ENCODE assay signal across 3 cellular contexts in genomic region chr19:4380254-4380727, GRCh38.
TF ChIP-seq lines count a peak whose summit lies in the region.

No MANE protein-coding gene starts in this region.

TF ChIP-seq in SK-N-SH, 30 proteins besides CTCF, POLR2A, EP300 and RAD21 (continues in another document):
- TF ChIP-seq TAF1 (IDR thresholded peaks at IDR 0.05; ENCODE audit: borderline replicate concordance, low read depth, low read length) = no peak
- no peak for TF ChIP-seq REST (IDR thresholded peaks at IDR 0.05; ENCODE audit: low read depth, low read length)
- TF ChIP-seq, protein P1, sequence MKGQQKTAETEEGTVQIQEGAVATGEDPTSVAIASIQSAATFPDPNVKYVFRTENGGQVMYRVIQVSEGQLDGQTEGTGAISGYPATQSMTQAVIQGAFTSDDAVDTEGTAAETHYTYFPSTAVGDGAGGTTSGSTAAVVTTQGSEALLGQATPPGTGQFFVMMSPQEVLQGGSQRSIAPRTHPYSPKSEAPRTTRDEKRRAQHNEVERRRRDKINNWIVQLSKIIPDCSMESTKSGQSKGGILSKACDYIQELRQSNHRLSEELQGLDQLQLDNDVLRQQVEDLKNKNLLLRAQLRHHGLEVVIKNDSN (IDR thresholded peaks at IDR 0.05; ENCODE audit: borderline replicate concordance, low read depth) = no peak
- no peak for TF ChIP-seq FOXJ3 (CRISPR knock-in tag; IDR thresholded peaks at IDR 0.05)
- TF ChIP-seq RXRA (IDR thresholded peaks at IDR 0.05; ENCODE audit: borderline replicate concordance, low read depth) = no peak
- no peak for TF ChIP-seq ELF1 (IDR thresholded peaks at IDR 0.05)
- TF ChIP-seq, protein P2, sequence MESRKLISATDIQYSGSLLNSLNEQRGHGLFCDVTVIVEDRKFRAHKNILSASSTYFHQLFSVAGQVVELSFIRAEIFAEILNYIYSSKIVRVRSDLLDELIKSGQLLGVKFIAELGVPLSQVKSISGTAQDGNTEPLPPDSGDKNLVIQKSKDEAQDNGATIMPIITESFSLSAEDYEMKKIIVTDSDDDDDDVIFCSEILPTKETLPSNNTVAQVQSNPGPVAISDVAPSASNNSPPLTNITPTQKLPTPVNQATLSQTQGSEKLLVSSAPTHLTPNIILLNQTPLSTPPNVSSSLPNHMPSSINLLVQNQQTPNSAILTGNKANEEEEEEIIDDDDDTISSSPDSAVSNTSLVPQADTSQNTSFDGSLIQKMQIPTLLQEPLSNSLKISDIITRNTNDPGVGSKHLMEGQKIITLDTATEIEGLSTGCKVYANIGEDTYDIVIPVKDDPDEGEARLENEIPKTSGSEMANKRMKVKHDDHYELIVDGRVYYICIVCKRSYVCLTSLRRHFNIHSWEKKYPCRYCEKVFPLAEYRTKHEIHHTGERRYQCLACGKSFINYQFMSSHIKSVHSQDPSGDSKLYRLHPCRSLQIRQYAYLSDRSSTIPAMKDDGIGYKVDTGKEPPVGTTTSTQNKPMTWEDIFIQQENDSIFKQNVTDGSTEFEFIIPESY (IDR thresholded peaks at IDR 0.05; ENCODE audit: borderline replicate concordance, low read depth) = no peak
- TF ChIP-seq, protein P3, sequence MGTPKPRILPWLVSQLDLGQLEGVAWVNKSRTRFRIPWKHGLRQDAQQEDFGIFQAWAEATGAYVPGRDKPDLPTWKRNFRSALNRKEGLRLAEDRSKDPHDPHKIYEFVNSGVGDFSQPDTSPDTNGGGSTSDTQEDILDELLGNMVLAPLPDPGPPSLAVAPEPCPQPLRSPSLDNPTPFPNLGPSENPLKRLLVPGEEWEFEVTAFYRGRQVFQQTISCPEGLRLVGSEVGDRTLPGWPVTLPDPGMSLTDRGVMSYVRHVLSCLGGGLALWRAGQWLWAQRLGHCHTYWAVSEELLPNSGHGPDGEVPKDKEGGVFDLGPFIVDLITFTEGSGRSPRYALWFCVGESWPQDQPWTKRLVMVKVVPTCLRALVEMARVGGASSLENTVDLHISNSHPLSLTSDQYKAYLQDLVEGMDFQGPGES (IDR thresholded peaks at IDR 0.05; ENCODE audit: low read depth, low read length) = no peak
- no peak for TF ChIP-seq POLR2AphosphoS5 (IDR thresholded peaks at IDR 0.05; ENCODE audit: low read depth, low read length)
- no peak for TF ChIP-seq RCOR1 (IDR thresholded peaks at IDR 0.05; ENCODE audit: low read length)
- TF ChIP-seq MXI1 (IDR thresholded peaks at IDR 0.05; ENCODE audit: low read depth, low read length) = no peak

TF ChIP-seq in SK-N-SH treated with all-trans-retinoic acid at 6 μM for 48 hours, 23 proteins besides CTCF, POLR2A, EP300 and RAD21:
- TF ChIP-seq GLIS3 (CRISPR knock-in tag; IDR thresholded peaks at IDR 0.05) = no peak
- no peak for TF ChIP-seq BACH2 (CRISPR knock-in tag; IDR thresholded peaks at IDR 0.05; ENCODE audit: borderline replicate concordance)
- TF ChIP-seq TCF4 (CRISPR knock-in tag; IDR thresholded peaks at IDR 0.05; ENCODE audit: borderline replicate concordance) = no peak
- no peak for TF ChIP-seq ARNTL (CRISPR knock-in tag; IDR thresholded peaks at IDR 0.05; ENCODE audit: borderline replicate concordance, low read depth)
- TF ChIP-seq, protein P4, sequence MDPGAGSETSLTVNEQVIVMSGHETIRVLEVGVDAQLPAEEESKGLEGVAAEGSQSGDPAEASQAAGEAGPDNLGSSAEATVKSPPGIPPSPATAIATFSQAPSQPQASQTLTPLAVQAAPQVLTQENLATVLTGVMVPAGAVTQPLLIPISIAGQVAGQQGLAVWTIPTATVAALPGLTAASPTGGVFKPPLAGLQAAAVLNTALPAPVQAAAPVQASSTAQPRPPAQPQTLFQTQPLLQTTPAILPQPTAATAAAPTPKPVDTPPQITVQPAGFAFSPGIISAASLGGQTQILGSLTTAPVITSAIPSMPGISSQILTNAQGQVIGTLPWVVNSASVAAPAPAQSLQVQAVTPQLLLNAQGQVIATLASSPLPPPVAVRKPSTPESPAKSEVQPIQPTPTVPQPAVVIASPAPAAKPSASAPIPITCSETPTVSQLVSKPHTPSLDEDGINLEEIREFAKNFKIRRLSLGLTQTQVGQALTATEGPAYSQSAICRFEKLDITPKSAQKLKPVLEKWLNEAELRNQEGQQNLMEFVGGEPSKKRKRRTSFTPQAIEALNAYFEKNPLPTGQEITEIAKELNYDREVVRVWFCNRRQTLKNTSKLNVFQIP (CRISPR knock-in tag; IDR thresholded peaks at IDR 0.05; ENCODE audit: borderline replicate concordance, low read depth) = no peak
- TF ChIP-seq ZFP30 (CRISPR knock-in tag; IDR thresholded peaks at IDR 0.05) = no peak
- TF ChIP-seq TOX (CRISPR knock-in tag; IDR thresholded peaks at IDR 0.05; ENCODE audit: borderline replicate concordance) = no peak
- TF ChIP-seq ZFP3 (CRISPR knock-in tag; IDR thresholded peaks at IDR 0.05) = no peak
- TF ChIP-seq ZC3H10 (CRISPR knock-in tag; IDR thresholded peaks at IDR 0.05) = no peak
- no peak for TF ChIP-seq CREB5 (CRISPR knock-in tag; IDR thresholded peaks at IDR 0.05; ENCODE audit: low read depth)

TF ChIP-seq in GM12878, 131 proteins besides CTCF, POLR2A, EP300 and RAD21:
- TF ChIP-seq EED (IDR thresholded peaks at IDR 0.05; ENCODE audit: low read depth) = peak; percentile 61; the same call in 1 of the 2 replicates
- TF ChIP-seq BHLHE40 (IDR thresholded peaks at IDR 0.05; ENCODE audit: borderline replicate concordance in 1 of 2, low read depth in 2 of 2, low read length in 1 of 2) = 0 out of 4 replicates have a peak, but pooled peaks of 1 of the 2 experiments have one; percentile 23
- TF ChIP-seq CREB1 (IDR thresholded peaks at IDR 0.05; ENCODE audit: low read depth) = 0 out of 2 replicates have a peak, but pooled peaks have one; percentile 0
- peak; percentile 90 for TF ChIP-seq PKNOX1 (IDR thresholded peaks at IDR 0.05)
- TF ChIP-seq IKZF2 (IDR thresholded peaks at IDR 0.05) = peak; percentile 15 to 40; a peak in 2 of 4 replicates
- TF ChIP-seq FOS (IDR thresholded peaks at IDR 0.05; ENCODE audit: borderline replicate concordance, extremely low read depth, insufficient read length) = no peak
- peak; percentile 37 for TF ChIP-seq MTA2 (IDR thresholded peaks at IDR 0.05; ENCODE audit: low read depth)
- TF ChIP-seq NBN (IDR thresholded peaks at IDR 0.05) = peak; percentile 8; the same call in 1 of the 2 replicates
- TF ChIP-seq RUNX3 (IDR thresholded peaks at IDR 0.05; ENCODE audit: low read length) = peak; percentile 18; the same call in 1 of the 2 replicates
- TF ChIP-seq LARP7 (IDR thresholded peaks at IDR 0.05) = peak; percentile 4; the same call in 1 of the 2 replicates
- TF ChIP-seq, protein P5, sequence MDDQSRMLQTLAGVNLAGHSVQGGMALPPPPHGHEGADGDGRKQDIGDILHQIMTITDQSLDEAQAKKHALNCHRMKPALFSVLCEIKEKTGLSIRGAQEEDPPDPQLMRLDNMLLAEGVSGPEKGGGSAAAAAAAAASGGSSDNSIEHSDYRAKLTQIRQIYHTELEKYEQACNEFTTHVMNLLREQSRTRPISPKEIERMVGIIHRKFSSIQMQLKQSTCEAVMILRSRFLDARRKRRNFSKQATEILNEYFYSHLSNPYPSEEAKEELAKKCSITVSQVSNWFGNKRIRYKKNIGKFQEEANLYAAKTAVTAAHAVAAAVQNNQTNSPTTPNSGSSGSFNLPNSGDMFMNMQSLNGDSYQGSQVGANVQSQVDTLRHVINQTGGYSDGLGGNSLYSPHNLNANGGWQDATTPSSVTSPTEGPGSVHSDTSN (IDR thresholded peaks at IDR 0.05; ENCODE audit: insufficient replicate concordance, low read depth, low read length) = peak; percentile 71
- no peak for TF ChIP-seq CREM (IDR thresholded peaks at IDR 0.05; ENCODE audit: low read depth)
- no peak for TF ChIP-seq SKIL (IDR thresholded peaks at IDR 0.05; ENCODE audit: low read depth, poor library complexity, severe bottlenecking)
- TF ChIP-seq HCFC1 (IDR thresholded peaks at IDR 0.05; ENCODE audit: low read length) = no peak
